In genomic region chr10:103969436-103969835, GRCh38 we compare ENCODE assay signal across 8 cellular contexts. TPM values are rescaled to one million over a fixed set of nuclear protein-coding genes. Genes with fewer than 3 reads are reported as not detected.
DNase-seq lines count a peak whose midpoint lies in the region; ATAC-seq and TF ChIP-seq lines count a peak whose summit lies in the region.

No MANE protein-coding gene starts in this region.

- no peaks in the 10 kb centered on the region for H3K9me3 Mint-ChIP-seq in activated naive CD4-positive, alpha-beta T cell treated with anti-CD3 and anti-CD28 coated beads for 36 hours
- H3K9me3 Mint-ChIP-seq in type B pancreatic cell, result no peaks in the 10 kb centered on the region

- H3K36me3 Mint-ChIP-seq in activated naive CD4-positive, alpha-beta T cell treated with anti-CD3 and anti-CD28 coated beads for 36 hours (ENCODE audit: low read depth), result peaks cover 8% of the 10 kb centered on the region
- H3K36me3 Mint-ChIP-seq in type B pancreatic cell, result peaks cover 12% of the 10 kb centered on the region

- no peak overlapping the region for H3K27ac Mint-ChIP-seq in activated naive CD4-positive, alpha-beta T cell treated with anti-CD3 and anti-CD28 coated beads for 36 hours
- H3K27ac Mint-ChIP-seq in type B pancreatic cell, result peak overlapping the region; percentile 92

- peak overlapping the region in 3 of 5 donors; percentile 27 to 38 (median 34) for H3K27ac ChIP-seq in adrenal gland

- H3K27me3 Mint-ChIP-seq in activated naive CD4-positive, alpha-beta T cell treated with anti-CD3 and anti-CD28 coated beads for 36 hours (ENCODE audit: low read depth), result no peaks in the 10 kb centered on the region
- H3K27me3 Mint-ChIP-seq in type B pancreatic cell, result no peaks in the 10 kb centered on the region

- peaks cover 43% of the 10 kb centered on the region for H3K4me1 Mint-ChIP-seq in activated naive CD4-positive, alpha-beta T cell treated with anti-CD3 and anti-CD28 coated beads for 36 hours (ENCODE audit: low read depth)
- H3K4me1 Mint-ChIP-seq in type B pancreatic cell (ENCODE audit: unreplicated experiment), result peaks cover 18% of the 10 kb centered on the region

- TF ChIP-seq POLR2A in adrenal gland (IDR thresholded peaks at IDR 0.05) (no peak), lower leg skin (IDR thresholded peaks at IDR 0.05) (no peak)

- no peaks in the 10 kb centered on the region for H3K9me3 ChIP-seq in adrenal gland (replicated peaks in 1 of 3)

- H3K4me3 ChIP-seq in adrenal gland, result peak overlapping the region in 2 of 4 donors; percentile 17 to 99
- H3K4me3 ChIP-seq in lower leg skin (ENCODE audit: low read depth, poor library complexity, severe bottlenecking), result peak overlapping the region; percentile 6

- no peaks in the 10 kb centered on the region for H3K36me3 ChIP-seq in adrenal gland (replicated peaks in 1 of 2)

- WGBS in adrenal gland, 4 donors, result 10 to 23% (median 11%) methylated on average over 4 of the region's 4 CpGs
- WGBS in lower leg skin, 2 donors, result 5 to 7% methylated on average over 4 of the region's 4 CpGs

- ATAC-seq in HG02852 (IDR thresholded peaks at IDR 0.05; ENCODE audit: unreplicated experiment), result no peak

- intact Hi-C loops in activated naive CD4-positive, alpha-beta T cell treated with anti-CD3 and anti-CD28 coated beads for 36 hours (cut with micrococcal nuclease), result loop anchor here (1.0 kb wide), 2 partner anchors 10 to 14 kb away; no protein-coding TSS in a partner anchor
- intact Hi-C loops in adrenal gland (cut with DNase I), result loop anchor here in 1 of 2 donors (5.0 kb wide), 1 partner anchor 52 kb away; the partner anchor contains the start of gene STN1
- intact Hi-C loops in lower leg skin (cut with DNase I; ENCODE audit: low total_unique reads), result no loop called here

- peak overlapping the region; percentile 99 for H3K4me3 Mint-ChIP-seq in activated naive CD4-positive, alpha-beta T cell treated with anti-CD3 and anti-CD28 coated beads for 36 hours
- peak overlapping the region; percentile 98 for H3K4me3 Mint-ChIP-seq in type B pancreatic cell

- TF ChIP-seq CTCF in adrenal gland (IDR thresholded peaks at IDR 0.05) (no peak), lower leg skin (IDR thresholded peaks at IDR 0.05) (no peak), type B pancreatic cell (conservative IDR thresholded peaks at IDR 0.05) (no peak)

- CTCF ChIA-PET in activated naive CD4-positive, alpha-beta T cell treated with anti-CD3 and anti-CD28 coated beads for 36 hours (lab: Charles Lee), result interaction anchor here (0.8 to 1.0 kb wide), 2 partner anchors 60 to 154 kb away, joined by 3 read pairs; no protein-coding TSS in a partner anchor

- no peaks in the 10 kb centered on the region for H3K27me3 ChIP-seq in adrenal gland

- H3K4me1 ChIP-seq in adrenal gland (replicated peaks in 1 of 2), result peaks cover 23 to 47% of the 10 kb centered on the region in 2 donors

- no peak for DNase-seq in activated naive CD4-positive, alpha-beta T cell treated with anti-CD3 and anti-CD28 coated beads for 36 hours
- DNase-seq in activated naive CD4-positive, alpha-beta T cell (lab: John Stamatoyannopoulos, UW), result no peak
- no peak for DNase-seq in adrenal gland
- no peak for DNase-seq in lower leg skin (ENCODE audit: low spot score in 2 of 2)
- no peak for DNase-seq in type B pancreatic cell (ENCODE audit: extremely low spot score, unreplicated experiment)
- DNase-seq in NCI-H187 treated with DMSO at 0.1 percent for 48 hours (lab: John Stamatoyannopoulos, UW), result no peak
- no peak for DNase-seq in RPMI8226

RNA-seq across cellular contexts. Expression of gene SLK, which starts 2.5 kb away (rescaled TPM):
- total RNA-seq in activated naive CD4-positive, alpha-beta T cell treated with anti-CD3 and anti-CD28 coated beads for 36 hours, result 10 to 100 TPM; 16.0 to 16.1 TPM
- total RNA-seq in adrenal gland (10 to 100 TPM; 21.5 to 75.4 (median 31.9) TPM), lower leg skin (10 to 100 TPM; 49.2 to 68.6 (median 51.7) TPM), type B pancreatic cell (ENCODE audit: low replicate concordance) (61.6 and 134 TPM in 2 replicates)
- 10 to 100 TPM in 2 of 3 donors, 1 to 10 TPM in 1; 6.7 to 32.2 (median 10.2) TPM for polyA plus RNA-seq in adrenal gland

RNA-seq across cellular contexts. Expression of gene STN1, which starts 51.5 kb away (rescaled TPM):
- total RNA-seq in activated naive CD4-positive, alpha-beta T cell treated with anti-CD3 and anti-CD28 coated beads for 36 hours, result 10 to 100 TPM; 53.3 to 54.8 TPM
- total RNA-seq in adrenal gland (10 to 100 TPM; 24.5 to 50.7 (median 36.2) TPM), lower leg skin (10 to 100 TPM; 13.0 to 33.3 (median 18.4) TPM), type B pancreatic cell (ENCODE audit: low replicate concordance) (33.0 and 75.1 TPM in 2 replicates)
- 10 to 100 TPM; 14.8 to 38.5 (median 18.8) TPM for polyA plus RNA-seq in adrenal gland
